17 cellular contexts compared by ENCODE assay signal in genomic region chr13:42498521-42498920, GRCh38.
DNase-seq lines count a peak whose midpoint lies in the region; ATAC-seq and TF ChIP-seq lines count a peak whose summit lies in the region.
"Had no signal": no experiment of that assay in that cellular context is flagged by ENCODE, and none has a peak within 500 bp of the region (broad histone marks: within the 10 kb centered on the region; RNA-seq: fewer than 3 reads in every experiment).

No MANE protein-coding gene starts in this region.

- H3T11ph ChIP-seq in H9 (ENCODE audit: low read length), result no peak overlapping the region

- no CpG with 5 or more reads among the region's 3 CpGs for WGBS in H9 (ENCODE audit: extremely low coverage, insufficient read length, low lambda C conversion rate)

- H3K79me1 ChIP-seq in H9 (ENCODE audit: insufficient read depth, low read depth, low read length, poor library complexity, severe bottlenecking), result no peaks in the 10 kb centered on the region

- H4K20me1 ChIP-seq in H9 (ENCODE audit: control insufficient read depth, insufficient read depth, insufficient read length) (no peaks in the 10 kb centered on the region), OCI-LY7 (ENCODE audit: insufficient read depth, low read length) (no peaks in the 10 kb centered on the region)

- H3K27me3 ChIP-seq in H9 (ENCODE audit: insufficient read depth, low read length) (no peaks in the 10 kb centered on the region), foreskin keratinocyte (peaks cover 4% of the 10 kb centered on the region)
- H3K27me3 ChIP-seq: gastroesophageal sphincter, thyroid gland had no signal

- peak; percentile 33; the same call in 1 of the 3 replicates for TF ChIP-seq CTCF in H9 (conservative IDR thresholded peaks at IDR 0.05)
- TF ChIP-seq CTCF in foreskin keratinocyte (conservative IDR thresholded peaks at IDR 0.05), result peak; percentile 8
- TF ChIP-seq CTCF in OCI-LY7 (conservative IDR thresholded peaks at IDR 0.05; ENCODE audit: low read length), result no peak; the same call in 1 of the 2 replicates

- H4K8ac ChIP-seq in H9 (replicated peaks; ENCODE audit: insufficient read length, low read depth, low read length), result no peak overlapping the region

- H3K4me3 Mint-ChIP-seq in activated T-cell treated with anti-CD3 and anti-CD28 coated beads, Interleukin-2, amount 50 U/mL, for 24 hours, result no peak overlapping the region
- no peak overlapping the region for H3K4me3 Mint-ChIP-seq in H9
- H3K4me3 Mint-ChIP-seq in activated CD4-positive, alpha-beta memory T cell treated with anti-CD3 and anti-CD28 coated beads, Interleukin-2, amount 10 ng/mL, durations not matched to agents 7 days and 5 days, result no peak overlapping the region
- H3K4me3 Mint-ChIP-seq: CD4-positive, alpha-beta T cell; natural killer cell; stimulated activated memory B cell treated with anti-CD40 and anti-IgM and Interleukin-4, amounts not matched to agents 10 μg/mL and 1 μg/mL and 100 μg/mL, for 72 hours had no signal

- H3K79me2 ChIP-seq in H9 (ENCODE audit: insufficient read depth, low read length), result no peaks in the 10 kb centered on the region
- H3K79me2 ChIP-seq in OCI-LY7 (ENCODE audit: insufficient read depth, low read depth, low read length), result no peaks in the 10 kb centered on the region
- H3K79me2 ChIP-seq: parathyroid adenoma had no signal

- no peak overlapping the region for H3K4ac ChIP-seq in H9 (ENCODE audit: low read depth, low read length)

- no peak overlapping the region for H3K23ac ChIP-seq in H9 (ENCODE audit: insufficient read length, low read depth, low read length)

- H4K5ac ChIP-seq in H9 (ENCODE audit: insufficient read length, low read depth, low read length), result no peak overlapping the region

- peak overlapping the region; percentile 93 for H3K27ac Mint-ChIP-seq in activated T-cell treated with anti-CD3 and anti-CD28 coated beads, Interleukin-2, amount 50 U/mL, for 24 hours
- H3K27ac Mint-ChIP-seq in H9, result no peak overlapping the region
- H3K27ac Mint-ChIP-seq in activated CD4-positive, alpha-beta memory T cell treated with anti-CD3 and anti-CD28 coated beads, Interleukin-2, amount 10 ng/mL, durations not matched to agents 7 days and 5 days, result peak overlapping the region; percentile 83
- H3K27ac Mint-ChIP-seq: CD4-positive, alpha-beta T cell; natural killer cell; stimulated activated memory B cell treated with anti-CD40 and anti-IgM and Interleukin-4, amounts not matched to agents 10 μg/mL and 1 μg/mL and 100 μg/mL, for 72 hours had no signal

- H3K23me2 ChIP-seq in H9 (ENCODE audit: insufficient read length, low read depth, low read length, poor library complexity, severe bottlenecking), result no peaks in the 10 kb centered on the region

- H3K36me3 ChIP-seq in OCI-LY7 (ENCODE audit: insufficient read depth, low read length), result no peaks in the 10 kb centered on the region
- H3K36me3 ChIP-seq: gastroesophageal sphincter, thyroid gland had no signal

- H3K36me3 Mint-ChIP-seq in activated T-cell treated with anti-CD3 and anti-CD28 coated beads, Interleukin-2, amount 50 U/mL, for 24 hours (ENCODE audit: low read depth), result no peaks in the 10 kb centered on the region
- peaks cover 0 to 7% (median 6%) of the 10 kb centered on the region in 3 experiments; a peak in 4 of 7 replicates for H3K36me3 Mint-ChIP-seq in H9 (ENCODE audit: insufficient read depth in 1 of 3, low read depth in 3 of 3)
- peaks cover 17% of the 10 kb centered on the region for H3K36me3 Mint-ChIP-seq in activated CD4-positive, alpha-beta memory T cell treated with anti-CD3 and anti-CD28 coated beads, Interleukin-2, amount 10 ng/mL, durations not matched to agents 7 days and 5 days (ENCODE audit: low read depth)
- H3K36me3 Mint-ChIP-seq: natural killer cell; stimulated activated memory B cell treated with anti-CD40 and anti-IgM and Interleukin-4, amounts not matched to agents 10 μg/mL and 1 μg/mL and 100 μg/mL, for 72 hours had no signal

- BruUV-seq in OCI-LY7 (replicated peaks; lab: Mats Ljungman, UMichigan), result no TSS peak

- H2BK120ac ChIP-seq in H9 (ENCODE audit: low read depth, low read length, poor library complexity, severe bottlenecking), result no peak overlapping the region

- H3K56ac ChIP-seq in H9 (ENCODE audit: insufficient read length, low read depth, low read length), result no peak overlapping the region

- ATAC-seq in foreskin keratinocyte (no peak), GM21723 (IDR thresholded peaks at IDR 0.05; ENCODE audit: unreplicated experiment) (no peak)
- ATAC-seq: gastroesophageal sphincter, Right ventricle myocardium inferior had no signal

- H2BK12ac ChIP-seq in H9 (ENCODE audit: insufficient read length, low read depth, low read length), result no peak overlapping the region

- H2AFZ ChIP-seq in H9 (ENCODE audit: low read length) (no peak overlapping the region), OCI-LY7 (ENCODE audit: low read length) (no peak overlapping the region)
- H2AFZ ChIP-seq: parathyroid adenoma had no signal

- H3K27me3 Mint-ChIP-seq in activated T-cell treated with anti-CD3 and anti-CD28 coated beads, Interleukin-2, amount 50 U/mL, for 24 hours, result no peaks in the 10 kb centered on the region
- no peaks in the 10 kb centered on the region; the same call in 1 of the 2 replicates for H3K27me3 Mint-ChIP-seq in H9 (ENCODE audit: low read depth)
- H3K27me3 Mint-ChIP-seq in activated CD4-positive, alpha-beta memory T cell treated with anti-CD3 and anti-CD28 coated beads, Interleukin-2, amount 10 ng/mL, durations not matched to agents 7 days and 5 days, result no peaks in the 10 kb centered on the region
- H3K27me3 Mint-ChIP-seq: CD4-positive, alpha-beta T cell; stimulated activated memory B cell treated with anti-CD40 and anti-IgM and Interleukin-4, amounts not matched to agents 10 μg/mL and 1 μg/mL and 100 μg/mL, for 72 hours had no signal

- H3K14ac ChIP-seq in H9 (ENCODE audit: insufficient read depth, low read length), result no peak overlapping the region

- peaks cover 56% of the 10 kb centered on the region for H3K4me1 Mint-ChIP-seq in activated T-cell treated with anti-CD3 and anti-CD28 coated beads, Interleukin-2, amount 50 U/mL, for 24 hours (ENCODE audit: low read depth)
- H3K4me1 Mint-ChIP-seq in H9, result no peaks in the 10 kb centered on the region
- peaks cover 56% of the 10 kb centered on the region for H3K4me1 Mint-ChIP-seq in activated CD4-positive, alpha-beta memory T cell treated with anti-CD3 and anti-CD28 coated beads, Interleukin-2, amount 10 ng/mL, durations not matched to agents 7 days and 5 days

- H3K27ac ChIP-seq in H9 (ENCODE audit: insufficient read length, low read depth, low read length) (no peak overlapping the region), foreskin keratinocyte (no peak overlapping the region), OCI-LY7 (ENCODE audit: low read depth, low read length, poor library complexity, severe bottlenecking) (no peak overlapping the region)
- H3K27ac ChIP-seq: gastroesophageal sphincter, parathyroid adenoma, thyroid gland had no signal

- POLR2A ChIA-PET in activated CD4-positive, alpha-beta memory T cell treated with anti-CD3 and anti-CD28 coated beads, Interleukin-2, amount 10 ng/mL, durations not matched to agents 7 days and 5 days (lab: Charles Lee), result interaction anchor here (0.7 to 6.5 kb wide), 5 partner anchors 21 to 226 kb away, joined by 3 to 102 read pairs (median 5); partner anchors contain the start of gene AKAP11
- POLR2A ChIA-PET in OCI-LY7 (lab: Charles Lee), result no interaction called here

- H3K4me2 ChIP-seq in H9 (ENCODE audit: insufficient read depth, insufficient read length, low read length), result no peak overlapping the region
- H3K4me2 ChIP-seq in OCI-LY7 (ENCODE audit: low read length), result no peak overlapping the region

- H3K18ac ChIP-seq in H9 (ENCODE audit: insufficient read length, low read depth, low read length), result no peak overlapping the region

- DNase-seq in activated T-cell treated with anti-CD3 and anti-CD28 coated beads, Interleukin-2, amount 50 U/mL, for 24 hours, result no peak
- no peak for DNase-seq in activated T-cell treated with anti-CD3 and anti-CD28 coated beads, Interleukin-2, amount 50 U/mL, for 1 hour
- DNase-seq in H9 (no peak), foreskin keratinocyte (no peak), OCI-LY7 (ENCODE audit: low spot score) (no peak), NCI-H1417 treated with DMSO at 0.1 percent for 48 hours (lab: John Stamatoyannopoulos, UW) (no peak)
- DNase-seq in activated CD4-positive, alpha-beta memory T cell treated with anti-CD3 and anti-CD28 coated beads, Interleukin-2, amount 10 ng/mL, durations not matched to agents 7 days and 5 days, result no peak
- DNase-seq: CD4-positive, alpha-beta T cell; natural killer cell; NCI-H187 treated with DMSO at 0.1 percent for 48 hours; NCI-H345; thyroid gland had no signal

- CTCF ChIA-PET in activated CD4-positive, alpha-beta memory T cell treated with anti-CD3 and anti-CD28 coated beads, Interleukin-2, amount 10 ng/mL, durations not matched to agents 7 days and 5 days (lab: Charles Lee), result interaction anchor here (0.9 to 2.6 kb wide), 2 partner anchors 102 to 164 kb away, joined by 3 to 7 read pairs; no protein-coding TSS in a partner anchor
- CTCF ChIA-PET in OCI-LY7 (lab: Charles Lee; ENCODE audit: unreplicated experiment), result no interaction called here

- no peak overlapping the region for H2AK5ac ChIP-seq in H9 (ENCODE audit: insufficient read length, low read length)

- H3K9me2 ChIP-seq in OCI-LY7 (ENCODE audit: insufficient read depth, low read length), result no peaks in the 10 kb centered on the region

- H3K4me1 ChIP-seq in H9 (ENCODE audit: insufficient read depth, low read length) (no peaks in the 10 kb centered on the region), foreskin keratinocyte (peaks cover 7% of the 10 kb centered on the region), OCI-LY7 (ENCODE audit: insufficient read depth, low read length, poor library complexity, severe bottlenecking) (no peaks in the 10 kb centered on the region)
- H3K4me1 ChIP-seq: gastroesophageal sphincter, parathyroid adenoma, thyroid gland had no signal

- no peak overlapping the region for H4K91ac ChIP-seq in H9 (ENCODE audit: insufficient read length, low read depth, low read length)

- intact Hi-C loops in OCI-LY7 (cut with micrococcal nuclease; ENCODE audit: unreplicated experiment), result no loop called here

- peaks cover 14% of the 10 kb centered on the region for H3K9me3 Mint-ChIP-seq in activated T-cell treated with anti-CD3 and anti-CD28 coated beads, Interleukin-2, amount 50 U/mL, for 24 hours
- H3K9me3 Mint-ChIP-seq in H9, result peaks cover 0 to 8% of the 10 kb centered on the region in 2 experiments; a peak in 2 of 5 replicates
- H3K9me3 Mint-ChIP-seq in activated CD4-positive, alpha-beta memory T cell treated with anti-CD3 and anti-CD28 coated beads, Interleukin-2, amount 10 ng/mL, durations not matched to agents 7 days and 5 days, result peaks cover 18% of the 10 kb centered on the region
- H3K9me3 Mint-ChIP-seq: CD4-positive, alpha-beta T cell; natural killer cell; stimulated activated memory B cell treated with anti-CD40 and anti-IgM and Interleukin-4, amounts not matched to agents 10 μg/mL and 1 μg/mL and 100 μg/mL, for 72 hours had no signal

- no peak overlapping the region for H2BK5ac ChIP-seq in H9 (ENCODE audit: insufficient read length, low read length)

- H3K4me3 ChIP-seq in OCI-LY7 (ENCODE audit: low read depth, low read length, poor library complexity, severe bottlenecking), result no peak overlapping the region
- H3K4me3 ChIP-seq: gastroesophageal sphincter, thyroid gland had no signal

- no peaks in the 10 kb centered on the region for H3K9me3 ChIP-seq in H9 (ENCODE audit: control insufficient read depth, low read depth, low read length)
- H3K9me3 ChIP-seq in OCI-LY7 (ENCODE audit: low read length), result no peaks in the 10 kb centered on the region
- H3K9me3 ChIP-seq: gastroesophageal sphincter, thyroid gland had no signal

- H3K9ac ChIP-seq in H9 (ENCODE audit: extremely low read depth, insufficient read length, low read length), result no peak overlapping the region
- H3K9ac ChIP-seq: parathyroid adenoma had no signal

- H2BK15ac ChIP-seq in H9 (ENCODE audit: low read depth, low read length), result no peak overlapping the region

- no peak overlapping the region for H2BK20ac ChIP-seq in H9 (ENCODE audit: low read depth, low read length, poor library complexity, severe bottlenecking)

Comparison
In these comparisons a context has a peak if more than half of its experiments do, and no peak if none do; other contexts are left out.
1. H3K27ac Mint-ChIP-seq: peak in activated T-cell treated with anti-CD3 and anti-CD28 coated beads, Interleukin-2, amount 50 U/mL, for 24 hours (single experiment) and activated CD4-positive, alpha-beta memory T cell treated with anti-CD3 and anti-CD28 coated beads, Interleukin-2, amount 10 ng/mL, durations not matched to agents 7 days and 5 days (single experiment); none in H9 (0 of 3).